9 cellular contexts compared by ENCODE assay signal in the genomic region with DNA sequence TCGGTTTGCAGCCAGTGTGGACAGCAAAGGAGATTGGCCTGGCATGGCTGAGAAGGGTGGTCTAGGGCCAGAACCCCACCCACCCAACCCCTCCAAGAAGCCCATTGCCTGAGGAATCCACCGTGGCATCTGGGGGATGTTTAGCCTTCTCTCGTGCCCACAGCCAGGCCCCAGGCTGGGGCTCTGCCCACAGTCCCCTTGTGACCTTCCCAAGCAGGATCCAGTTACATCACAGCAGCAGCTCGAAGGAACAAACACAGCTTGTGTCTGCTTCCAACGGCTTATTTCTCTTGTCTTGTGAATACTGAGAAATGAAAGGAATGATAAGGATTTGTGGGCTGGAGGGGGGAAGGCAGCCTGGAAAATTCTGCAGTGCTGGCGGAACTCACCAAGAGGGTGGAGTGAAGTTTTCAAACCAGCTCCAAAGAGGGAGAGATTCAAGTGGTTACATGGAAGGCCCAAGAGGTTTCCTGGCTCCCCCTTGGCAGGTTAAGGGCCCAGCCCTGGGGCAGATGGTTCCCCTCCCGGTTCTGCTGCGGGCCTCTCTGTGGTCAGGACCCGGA.
DNase-seq lines count a peak whose midpoint lies in the region; ATAC-seq and TF ChIP-seq lines count a peak whose summit lies in the region.
"Had no signal": no experiment of that assay in that cellular context is flagged by ENCODE, and none has a peak within 500 bp of the region (broad histone marks: within the 10 kb centered on the region; RNA-seq: fewer than 3 reads in every experiment).

No MANE protein-coding gene starts in this region.

- POLR2A ChIA-PET in A673 (lab: Charles Lee; ENCODE audit: low non-redundant PET), result no interaction called here

- no peaks in the 10 kb centered on the region for H3K36me3 Mint-ChIP-seq in endothelial cell (ENCODE audit: low read depth, unreplicated experiment)
- H3K36me3 Mint-ChIP-seq: activated naive CD8-positive, alpha-beta T cell treated with anti-CD3 and anti-CD28 coated beads for 36 hours had no signal

- H3K27ac Mint-ChIP-seq in endothelial cell (ENCODE audit: unreplicated experiment), result no peak overlapping the region
- H3K27ac Mint-ChIP-seq: activated naive CD8-positive, alpha-beta T cell treated with anti-CD3 and anti-CD28 coated beads for 36 hours had no signal

- H3K4me3 ChIP-seq in choroid plexus epithelial cell (ENCODE audit: low read depth, low read length) (no peak overlapping the region), lung (no peak overlapping the region), thyroid gland (replicated peaks in 1 of 3) (no peak overlapping the region), A673 (ENCODE audit: low read depth, low read length, poor library complexity, severe bottlenecking) (no peak overlapping the region)

- H3K4me1 Mint-ChIP-seq in endothelial cell (ENCODE audit: unreplicated experiment), result peaks cover 7% of the 10 kb centered on the region

- ATAC-seq in lung (ENCODE audit: insufficient read depth, low FRiP score), result peak; percentile 23
- no peak for ATAC-seq in GM21367 (IDR thresholded peaks at IDR 0.05; ENCODE audit: unreplicated experiment)

- BruUV-seq in A673 (replicated peaks; lab: Mats Ljungman, UMichigan), result no TSS peak

- DNase-seq in LHCN-M2 (ENCODE audit: low read depth) (peak; percentile 83), choroid plexus epithelial cell (ENCODE audit: low read depth) (peak; percentile 90), lung (ENCODE audit: low spot score) (peak; percentile 46), thyroid gland (peak; percentile 76 to 78), A673 (ENCODE audit: low spot score) (no peak), NCI-H446 treated with DMSO at 0.1 percent for 48 hours (lab: John Stamatoyannopoulos, UW) (no peak), endothelial cell (ENCODE audit: low spot score) (no peak)
- DNase-seq: activated naive CD8-positive, alpha-beta T cell treated with anti-CD3 and anti-CD28 coated beads for 36 hours had no signal

- H3K4me3 Mint-ChIP-seq in endothelial cell (ENCODE audit: unreplicated experiment), result no peak overlapping the region
- H3K4me3 Mint-ChIP-seq: activated naive CD8-positive, alpha-beta T cell treated with anti-CD3 and anti-CD28 coated beads for 36 hours had no signal

- H3K4me1 ChIP-seq in lung (ENCODE audit: control insufficient read depth in 2 of 2, insufficient read depth in 2 of 2, low read length in 2 of 2), result peaks cover 3 to 6% of the 10 kb centered on the region in 2 donors
- H3K4me1 ChIP-seq in thyroid gland, result peaks cover 24 to 42% of the 10 kb centered on the region in 2 donors
- no peaks in the 10 kb centered on the region for H3K4me1 ChIP-seq in A673 (ENCODE audit: insufficient read depth, low read length, poor library complexity, severe bottlenecking)

- WGBS in lung, 2 donors, result 27 to 32% methylated on average over 9 of the region's 9 CpGs
- WGBS in thyroid gland, 2 donors, result 22 to 25% methylated on average over 7 to 9 of the region's 9 CpGs

- CTCF ChIA-PET in A673 (lab: Charles Lee), result no interaction called here

- H3K36me3 ChIP-seq in lung (ENCODE audit: control insufficient read depth in 2 of 2, insufficient read depth in 2 of 2, low read length in 2 of 2) (no peaks in the 10 kb centered on the region), thyroid gland (no peaks in the 10 kb centered on the region), A673 (ENCODE audit: insufficient read depth, low read length, poor library complexity, severe bottlenecking) (no peaks in the 10 kb centered on the region)

- peak overlapping the region; percentile 28 to 64 for H3K27ac ChIP-seq in lung (ENCODE audit: low read depth in 1 of 2, low read length in 1 of 2)
- H3K27ac ChIP-seq in thyroid gland, result peak overlapping the region; percentile 94 to 97 (median 96)
- H3K27ac ChIP-seq in A673 (ENCODE audit: low read depth, low read length, poor library complexity, severe bottlenecking), result no peak overlapping the region

- TF ChIP-seq POLR2A in thyroid gland (IDR thresholded peaks at IDR 0.05), result peak in 1 of 2 donors; percentile 49

- H3K27me3 ChIP-seq in lung (ENCODE audit: control insufficient read depth, insufficient read depth), result no peaks in the 10 kb centered on the region
- H3K27me3 ChIP-seq in thyroid gland, result no peaks in the 10 kb centered on the region
- H3K27me3 ChIP-seq in A673 (replicated peaks; ENCODE audit: insufficient read depth, low read depth, low read length, poor library complexity), result no peaks in the 10 kb centered on the region

- H3K9me3 Mint-ChIP-seq in endothelial cell (ENCODE audit: unreplicated experiment), result no peaks in the 10 kb centered on the region
- H3K9me3 Mint-ChIP-seq: activated naive CD8-positive, alpha-beta T cell treated with anti-CD3 and anti-CD28 coated beads for 36 hours had no signal

- H3K9me3 ChIP-seq in lung (ENCODE audit: control insufficient read depth in 2 of 2, insufficient read depth in 1 of 2, low read length in 1 of 2) (no peaks in the 10 kb centered on the region), thyroid gland (no peaks in the 10 kb centered on the region), A673 (ENCODE audit: low read depth, low read length, poor library complexity, severe bottlenecking) (no peaks in the 10 kb centered on the region)

- peaks cover 3% of the 10 kb centered on the region for H3K27me3 Mint-ChIP-seq in endothelial cell (ENCODE audit: unreplicated experiment)
- H3K27me3 Mint-ChIP-seq: activated naive CD8-positive, alpha-beta T cell treated with anti-CD3 and anti-CD28 coated beads for 36 hours had no signal

- intact Hi-C loops in thyroid gland (cut with DNase I), result no loop called here
- intact Hi-C loops in A673 (cut with micrococcal nuclease; ENCODE audit: unreplicated experiment), result loop anchor here (5.0 kb wide), 1 partner anchor 101 kb away; no protein-coding TSS in a partner anchor

- TF ChIP-seq CTCF in choroid plexus epithelial cell (conservative IDR thresholded peaks at IDR 0.05; ENCODE audit: low read depth, low read length), result no peak
- no peak for TF ChIP-seq CTCF in lung (IDR thresholded peaks at IDR 0.05; ENCODE audit: control extremely low read depth, extremely low read depth)
- no peak for TF ChIP-seq CTCF in thyroid gland (IDR thresholded peaks at IDR 0.05)
- no peak for TF ChIP-seq CTCF in A673 (conservative IDR thresholded peaks at IDR 0.05; ENCODE audit: low read depth, low read length)
- TF ChIP-seq CTCF in endothelial cell (IDR thresholded peaks at IDR 0.05; ENCODE audit: unreplicated experiment), result no peak

Comparison
In these comparisons a context has a peak if more than half of its experiments do, and no peak if none do; other contexts are left out.
1. DNase-seq: peak in LHCN-M2 (single experiment), choroid plexus epithelial cell (single experiment), lung (single experiment) and thyroid gland (2 of 2); none in A673 (single experiment), NCI-H446 treated with DMSO at 0.1 percent for 48 hours (single experiment) and endothelial cell (single experiment).